In the genomic region with DNA sequence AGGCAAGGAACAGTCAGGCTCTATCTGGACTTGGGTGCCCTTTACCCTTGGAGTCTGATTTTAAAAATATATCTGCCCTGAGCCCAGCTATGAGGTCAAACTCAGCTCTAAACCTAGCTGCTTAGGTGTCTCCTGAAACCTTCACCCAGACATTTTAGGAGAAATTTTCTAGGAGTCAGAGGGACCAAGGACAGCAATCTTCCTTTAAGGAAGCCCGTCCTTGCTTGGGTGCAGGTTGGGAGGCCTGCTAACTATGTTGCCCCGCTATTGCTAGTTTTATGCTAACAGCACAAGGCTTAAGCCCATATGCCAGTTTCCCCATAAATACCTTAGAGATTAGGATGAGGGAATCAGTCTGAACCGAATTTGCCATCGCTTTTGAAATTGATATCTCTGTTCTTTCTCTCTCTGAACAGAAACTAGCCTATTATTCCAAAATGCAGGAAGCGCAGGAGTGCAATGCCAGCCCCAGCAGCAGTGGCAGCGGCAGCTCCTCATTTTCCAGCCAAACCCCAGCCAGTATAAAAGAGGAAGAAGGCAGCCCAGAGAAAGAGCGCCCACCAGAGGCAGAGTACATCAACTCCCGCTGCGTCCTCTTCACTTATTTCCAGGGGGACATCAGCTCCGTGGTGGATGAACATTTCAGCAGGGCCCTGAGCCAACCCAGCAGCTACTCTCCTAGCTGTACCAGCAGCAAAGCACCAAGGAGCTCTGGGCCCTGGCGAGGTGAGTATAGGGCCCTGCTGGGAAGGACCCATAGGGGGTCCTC, we compare ENCODE assay signal across 19 cellular contexts. TPM values are rescaled to one million over a fixed set of nuclear protein-coding genes. Genes with fewer than 3 reads are reported as not detected.
DNase-seq lines count a peak whose midpoint lies in the region; ATAC-seq and TF ChIP-seq lines count a peak whose summit lies in the region.
"Had no signal": no experiment of that assay in that cellular context is flagged by ENCODE, and none has a peak within 500 bp of the region (broad histone marks: within the 10 kb centered on the region; RNA-seq: fewer than 3 reads in every experiment).

No MANE protein-coding gene starts in this region.

- intact Hi-C loops in psoas muscle (cut with DNase I) = loop anchor here (2.0 to 5.0 kb wide), 4 partner anchors 34 to 296 kb away; no protein-coding TSS in a partner anchor

- H3K36me3 ChIP-seq in brain microvascular endothelial cell (replicated peaks) = no peaks in the 10 kb centered on the region
- no peaks in the 10 kb centered on the region for H3K36me3 ChIP-seq in psoas muscle (ENCODE audit: insufficient read depth in 1 of 2, low read depth in 1 of 2)
- H3K36me3 ChIP-seq: cardiac muscle cell, Peyer's patch had no signal

- DNase-seq in GM12864 (ENCODE audit: low read depth) = no peak
- peak; percentile 95 for DNase-seq in HuH-7 (ENCODE audit: low spot score)
- DNase-seq in brain microvascular endothelial cell = no peak
- peak in 1 of 2 donors; percentile 75 for DNase-seq in psoas muscle
- DNase-seq in substantia nigra (lab: John Stamatoyannopoulos, UW) = no peak
- DNase-seq in NCI-H345 treated with DMSO at 0.1 percent for 48 hours (lab: John Stamatoyannopoulos, UW; ENCODE audit: unreplicated experiment) = no peak
- DNase-seq: activated CD8-positive, alpha-beta memory T cell treated with anti-CD3 and anti-CD28 coated beads, Interleukin-2, amount 50 U/mL, for 4 hours; activated naive CD4-positive, alpha-beta T cell treated with anti-CD3 and anti-CD28 coated beads, Interleukin-2, amount 50 U/mL, for 16 hours; effector memory CD8-positive, alpha-beta T cell; foreskin keratinocyte; NCI-H1417; Peyer's patch; SW 1271 had no signal

- H3K9me3 ChIP-seq in psoas muscle = no peaks in the 10 kb centered on the region
- H3K9me3 ChIP-seq: Peyer's patch had no signal

- peak in 3 of 4 donors; percentile 28 to 42 (median 42) for ATAC-seq in psoas muscle
- ATAC-seq in HG03520 (IDR thresholded peaks at IDR 0.05; ENCODE audit: unreplicated experiment) = no peak
- ATAC-seq: effector memory CD8-positive, alpha-beta T cell; foreskin keratinocyte; HepG2 had no signal

- in situ Hi-C loops in brain microvascular endothelial cell (cut with HindIII; ENCODE audit: low pct_ligation_motif_present, low sequenced_read_pairs) = no loop called here

- H3K4me3 ChIP-seq in GM12864 (ENCODE audit: low read depth, low read length) (no peak overlapping the region), brain microvascular endothelial cell (ENCODE audit: low read depth, low read length) (no peak overlapping the region), psoas muscle (peak overlapping the region; percentile 90)
- H3K4me3 ChIP-seq: cardiac muscle cell, Peyer's patch had no signal

- 6 to 13% (median 10%) methylated on average over 11 of the region's 11 CpGs for WGBS in psoas muscle, 3 donors

- H3K27me3 ChIP-seq in brain microvascular endothelial cell (replicated peaks) (peaks cover 93% of the 10 kb centered on the region), psoas muscle (ENCODE audit: insufficient read depth in 3 of 3, low read length in 2 of 3) (peaks cover 0 to 5% (median 3%) of the 10 kb centered on the region in 3 donors)

- no peak overlapping the region for H3K27ac ChIP-seq in brain microvascular endothelial cell
- peak overlapping the region; percentile 95 for H3K27ac ChIP-seq in psoas muscle
- no peak overlapping the region for H3K27ac ChIP-seq in substantia nigra (ENCODE audit: low read depth, low read length, poor library complexity, severe bottlenecking)
- H3K27ac ChIP-seq: cardiac muscle cell, foreskin keratinocyte, Peyer's patch had no signal

- TF ChIP-seq CTCF in GM12864 (IDR thresholded peaks at IDR 0.05; ENCODE audit: low read depth, low read length, missing control alignments) (peak; percentile 21), brain microvascular endothelial cell (IDR thresholded peaks at IDR 0.05; ENCODE audit: low read depth, low read length, missing control alignments) (peak; percentile 29), psoas muscle (IDR thresholded peaks at IDR 0.05) (peak; percentile 61)

- H3K4me1 ChIP-seq in psoas muscle = peaks cover 22% of the 10 kb centered on the region
- H3K4me1 ChIP-seq: foreskin keratinocyte had no signal

RNA-seq across cellular contexts. Expression of gene VGLL2, which starts 2.6 kb away (rescaled TPM):
- 100 to 1,000 TPM in 1 of 4 donors, 10 to 100 TPM in 3; 60.2 to 108 (median 83.4) TPM for total RNA-seq in psoas muscle
- polyA plus RNA-seq in psoas muscle = 10 to 100 TPM; 13.1 to 88.1 (median 27.4) TPM
- total RNA-seq: cardiac muscle cell, foreskin keratinocyte, HepG2, NCI-H460, osteocyte, Peyer's patch had no signal
- polyA plus RNA-seq: BJ, cardiac muscle cell, foreskin keratinocyte, HepG2 had no signal
